Comparison of ENCODE assay signal across 22 cellular contexts in the genomic region with DNA sequence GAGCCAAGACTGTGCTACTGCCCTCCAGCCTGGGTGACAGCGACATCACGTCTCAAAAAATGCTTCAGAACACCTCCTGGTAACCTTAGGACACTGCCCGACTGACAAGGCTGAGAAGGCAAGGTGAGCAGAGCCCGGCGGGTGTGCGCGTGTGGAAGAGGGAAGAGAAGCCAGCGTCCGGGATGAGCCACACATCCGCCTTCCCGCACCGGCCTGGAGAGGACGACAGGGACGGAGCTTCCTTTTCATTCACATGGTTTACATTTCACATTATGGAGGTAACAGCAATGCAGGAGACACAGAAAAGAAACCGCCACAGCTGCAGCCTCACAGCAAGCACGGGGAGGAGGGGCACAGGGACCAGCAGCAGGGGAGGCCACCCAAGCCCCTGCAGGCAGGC. TPM values are rescaled to one million over a fixed set of nuclear protein-coding genes. Genes with fewer than 3 reads are reported as not detected.
DNase-seq lines count a peak whose midpoint lies in the region; ATAC-seq and TF ChIP-seq lines count a peak whose summit lies in the region.
"Had no signal": no experiment of that assay in that cellular context is flagged by ENCODE, and none has a peak within 500 bp of the region (broad histone marks: within the 10 kb centered on the region; RNA-seq: fewer than 3 reads in every experiment).

No MANE protein-coding gene starts in this region.

- peaks cover 42 to 46% of the 10 kb centered on the region in 2 experiments for H3K36me3 ChIP-seq in mesenchymal stem cell (ENCODE audit: control insufficient read depth in 1 of 2, insufficient read depth in 2 of 2, low read depth in 1 of 2, low read length in 2 of 2)

- peak overlapping the region; percentile 3 for H3K27ac Mint-ChIP-seq in T-helper 17 cell
- H3K27ac Mint-ChIP-seq: B cell; CD8-positive, alpha-beta T cell; GM23338; HFFc6 had no signal

- H2BK15ac ChIP-seq in mesenchymal stem cell (ENCODE audit: low read depth, poor library complexity, severe bottlenecking), result no peak overlapping the region

- no peak overlapping the region for H4K8ac ChIP-seq in mesenchymal stem cell (ENCODE audit: low read length)

- no peak overlapping the region for H2BK120ac ChIP-seq in mesenchymal stem cell (ENCODE audit: low read depth, low read length)

- peaks cover 6% of the 10 kb centered on the region for H3K36me3 Mint-ChIP-seq in T-helper 17 cell (ENCODE audit: low read depth)

- peaks cover 9% of the 10 kb centered on the region for H3K4me1 Mint-ChIP-seq in T-helper 17 cell
- H3K4me1 Mint-ChIP-seq: B cell, GM23338 had no signal

- H3K18ac ChIP-seq in mesenchymal stem cell (ENCODE audit: low read depth in 1 of 2, low read length in 2 of 2), result no peak overlapping the region

- no peak overlapping the region for H3K9ac ChIP-seq in mesenchymal stem cell (ENCODE audit: low read length)

- no peak overlapping the region for H3K4ac ChIP-seq in mesenchymal stem cell (ENCODE audit: low read depth in 1 of 2, low read length in 2 of 2)

- peaks cover 19% of the 10 kb centered on the region for H3K79me1 ChIP-seq in mesenchymal stem cell (replicated peaks; ENCODE audit: low read length, poor library complexity, severe bottlenecking)

- no peak overlapping the region for H2AFZ ChIP-seq in mesenchymal stem cell (ENCODE audit: low read depth, low read length)
- H2AFZ ChIP-seq: GM23338 had no signal

- H2BK5ac ChIP-seq in mesenchymal stem cell (ENCODE audit: low read depth, low read length, poor library complexity, severe bottlenecking), result no peak overlapping the region

- no peak for TF ChIP-seq CTCF in foreskin fibroblast (IDR thresholded peaks at IDR 0.05; ENCODE audit: low read depth, low read length)

- H3K4me1 ChIP-seq in mesenchymal stem cell (ENCODE audit: control insufficient read depth, insufficient read depth, low read depth, low read length), result peaks cover 7% of the 10 kb centered on the region

- WGBS in mesenchymal stem cell, result 97% methylated on average over 16 of the region's 16 CpGs

- no peak overlapping the region for H3K4me3 Mint-ChIP-seq in T-helper 17 cell
- H3K4me3 Mint-ChIP-seq: B cell; CD8-positive, alpha-beta T cell; GM23338; HFFc6 had no signal

- H2BK12ac ChIP-seq in mesenchymal stem cell (ENCODE audit: low read length in 2 of 2), result no peak overlapping the region

- no peak overlapping the region for H3K4me2 ChIP-seq in mesenchymal stem cell (ENCODE audit: low read length, poor library complexity, severe bottlenecking)
- H3K4me2 ChIP-seq: BLaER1 treated with 17β-estradiol and CSF1 and Interleukin-3, amounts not matched to agents 10 nM and 100 nM; GM23338 had no signal

- no peak overlapping the region for H3K23ac ChIP-seq in mesenchymal stem cell (ENCODE audit: low read length in 2 of 2)

- H2AK5ac ChIP-seq in mesenchymal stem cell (ENCODE audit: low read length, severe bottlenecking), result no peak overlapping the region

- no peaks in the 10 kb centered on the region for H3K27me3 ChIP-seq in mesenchymal stem cell (ENCODE audit: control insufficient read depth in 1 of 2, insufficient read depth in 1 of 2, low read length in 2 of 2)
- H3K27me3 ChIP-seq: BLaER1 treated with 17β-estradiol and CSF1 and Interleukin-3, amounts not matched to agents 10 nM and 100 nM had no signal

- no peaks in the 10 kb centered on the region for H3K27me3 Mint-ChIP-seq in T-helper 17 cell
- H3K27me3 Mint-ChIP-seq: B cell had no signal

- H3K9me3 ChIP-seq in T-helper 17 cell (ENCODE audit: control insufficient read depth, low read length, poor library complexity, severe bottlenecking), result no peaks in the 10 kb centered on the region
- no peaks in the 10 kb centered on the region for H3K9me3 ChIP-seq in mesenchymal stem cell (ENCODE audit: control insufficient read depth, low read length)
- H3K9me3 ChIP-seq: BLaER1 treated with 17β-estradiol and CSF1 and Interleukin-3, amounts not matched to agents 10 nM and 100 nM had no signal

- H3K27ac ChIP-seq in cingulate gyrus (ENCODE audit: low read depth, low read length) (peak overlapping the region; percentile 19), mesenchymal stem cell (ENCODE audit: low read length, poor library complexity, severe bottlenecking) (no peak overlapping the region)
- H3K27ac ChIP-seq: BLaER1 treated with 17β-estradiol and CSF1 and Interleukin-3, amounts not matched to agents 10 nM and 100 nM; HL-60 had no signal

- peak overlapping the region; percentile 10 for H4K91ac ChIP-seq in mesenchymal stem cell (ENCODE audit: low read length)

- H3K4me3 ChIP-seq in mesenchymal stem cell (ENCODE audit: insufficient read depth in 1 of 2, low read depth in 1 of 2, low read length in 2 of 2), result no peak overlapping the region
- H3K4me3 ChIP-seq in foreskin fibroblast (ENCODE audit: low read depth in 1 of 2, low read length in 2 of 2), result no peak overlapping the region
- H3K4me3 ChIP-seq: BLaER1 treated with 17β-estradiol and CSF1 and Interleukin-3, amounts not matched to agents 10 nM and 100 nM; GM12878; GM23338 had no signal

- H3K14ac ChIP-seq in mesenchymal stem cell (ENCODE audit: low read length in 2 of 2), result no peak overlapping the region

- ATAC-seq in T-helper 17 cell, result no peak
- peak; percentile 10 for ATAC-seq in stimulated activated naive CD8-positive, alpha-beta T cell treated with anti-CD3 and anti-CD28 coated beads, Interleukin-15, Interleukin-2, amounts not matched to agents 100 U/mL and 50 U/mL, for 24 hours
- no peak for ATAC-seq in GM19463 (IDR thresholded peaks at IDR 0.05; ENCODE audit: unreplicated experiment)
- ATAC-seq: CD8-positive, alpha-beta T cell; GM12878 had no signal

- DNase-seq in T-helper 17 cell, result no peak
- DNase-seq in mesenchymal stem cell, result no peak
- DNase-seq in stimulated activated naive CD8-positive, alpha-beta T cell treated with anti-CD3 and anti-CD28 coated beads, Interleukin-15, Interleukin-2, amounts not matched to agents 100 U/mL and 50 U/mL, for 24 hours, result no peak
- no peak for DNase-seq in foreskin fibroblast
- DNase-seq in GM19240 (ENCODE audit: insufficient read length, low spot score), result no peak
- DNase-seq: Calu3; CD8-positive, alpha-beta T cell; DMS53; DND-41; EL; HCEC 1CT; HFFc6 had no signal

RNA-seq across cellular contexts. Expression of a gene that starts 16.5 kb away (rescaled TPM):
- 10 to 100 TPM; 35.8 to 37.9 TPM for total RNA-seq in T-helper 17 cell
- polyA plus RNA-seq in mesenchymal stem cell (2013, experiment 1 of 2), result 26.1 TPM
- polyA plus RNA-seq in mesenchymal stem cell (2013, experiment 2 of 2), result 26.5 TPM

RNA-seq across cellular contexts. Expression of a gene that starts 16.6 kb away (rescaled TPM):
- under 1 TPM; 0.25 to 0.55 TPM for total RNA-seq in T-helper 17 cell
- not detected for polyA plus RNA-seq in mesenchymal stem cell (2013, experiment 1 of 2)
- not detected for polyA plus RNA-seq in mesenchymal stem cell (2013, experiment 2 of 2)
- total RNA-seq: A172, B cell, Calu3, G401, GM23338, HFFc6, HT1080 had no signal

RNA-seq across cellular contexts. Expression of a gene that starts 16.9 kb away (rescaled TPM):
- total RNA-seq in T-helper 17 cell, result 1 to 10 TPM; 6.1 to 7.9 TPM
- polyA plus RNA-seq in mesenchymal stem cell (2013, experiment 1 of 2), result 44.9 TPM
- polyA plus RNA-seq in mesenchymal stem cell (2013, experiment 2 of 2), result 44.5 TPM

RNA-seq across cellular contexts. Expression of a gene that starts 27.3 kb away (rescaled TPM):
- 10 to 100 TPM; 41.7 to 44.9 TPM for total RNA-seq in T-helper 17 cell
- 34.4 TPM for polyA plus RNA-seq in mesenchymal stem cell (2013, experiment 1 of 2)
- polyA plus RNA-seq in mesenchymal stem cell (2013, experiment 2 of 2), result 35.3 TPM

RNA-seq across cellular contexts. Expression of a gene that starts 27.7 kb away (rescaled TPM):
- 100 to 1,000 TPM in 1 of 2 donors, 10 to 100 TPM in 1; 92.2 to 101 TPM for total RNA-seq in T-helper 17 cell
- 15.8 TPM for polyA plus RNA-seq in mesenchymal stem cell (2013, experiment 1 of 2)
- polyA plus RNA-seq in mesenchymal stem cell (2013, experiment 2 of 2), result 14.9 TPM
